Comparison of ENCODE assay signal across 8 cellular contexts in the genomic region with DNA sequence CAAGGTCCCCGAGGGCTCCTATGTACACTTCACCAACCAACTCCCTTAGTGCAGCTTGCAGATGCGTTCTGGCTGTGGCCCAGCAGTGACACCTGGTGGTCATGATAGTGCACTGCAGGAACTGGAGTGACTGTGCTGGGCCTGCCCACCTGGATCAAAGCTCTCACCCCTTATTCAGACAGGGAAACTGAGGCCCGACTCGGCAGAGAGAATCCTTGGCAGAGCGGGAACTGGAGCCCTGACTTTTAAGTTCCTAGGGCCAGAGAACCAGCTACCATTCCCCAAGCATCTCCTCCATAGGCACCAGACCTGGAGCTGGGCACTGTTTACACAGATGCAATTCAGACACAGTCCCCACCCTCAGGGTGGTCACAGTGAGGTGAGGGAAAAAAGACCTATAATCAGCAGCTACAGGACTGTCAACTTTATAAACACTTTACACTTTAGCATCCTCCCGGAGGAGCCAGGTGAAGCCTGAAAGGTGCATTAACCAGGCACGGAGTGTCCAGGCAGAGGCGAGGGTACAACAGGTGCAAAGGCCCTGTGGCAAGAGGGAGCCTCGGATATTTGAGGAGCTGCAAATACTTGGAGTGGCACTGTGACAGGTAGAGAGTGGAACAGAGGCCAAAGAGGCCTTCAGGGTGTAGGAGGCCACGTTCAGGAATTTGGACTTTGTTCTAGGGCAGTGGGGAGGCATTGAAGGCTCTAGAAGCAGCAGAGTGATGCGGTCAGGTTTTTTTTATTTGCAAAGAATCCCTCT. TPM values are rescaled to one million over a fixed set of nuclear protein-coding genes. Genes with fewer than 3 reads are reported as not detected.
DNase-seq lines count a peak whose midpoint lies in the region; ATAC-seq and TF ChIP-seq lines count a peak whose summit lies in the region.

No MANE protein-coding gene starts in this region.

- peak; percentile 97 for TF ChIP-seq CTCF in GM20000 (IDR thresholded peaks at IDR 0.05; ENCODE audit: extremely low read depth, missing control alignments)

- ATAC-seq in left lobe of liver (peak; percentile 99), GM21576 (IDR thresholded peaks at IDR 0.05; ENCODE audit: unreplicated experiment) (no peak)

- DNase-seq in AG08396 (ENCODE audit: low spot score) (peak; percentile 82), GM20000 (ENCODE audit: low spot score) (peak; percentile 85), NCI-H1694 (lab: John Stamatoyannopoulos, UW) (peak; percentile 50), left lobe of liver (ENCODE audit: low spot score) (peak; percentile 76)
- DNase-seq in activated CD4-positive, CD25-positive, alpha-beta regulatory T cell treated with anti-CD3 and anti-CD28 coated beads, Interleukin-2, amount 50 U/mL, for 16 hours (ENCODE audit: low read depth, low spot score), result peak; percentile 41
- DNase-seq in central memory CD4-positive, alpha-beta T cell, result peak; percentile 48
- DNase-seq in stimulated activated CD4-positive, alpha-beta T cell treated with anti-CD3 and anti-CD28 coated beads, TNF-alpha, amount 100 ng/mL, for 24 hours (ENCODE audit: low read depth in 3 of 3), result peak; percentile 45 to 65 (median 52)

RNA-seq across cellular contexts. Expression of a gene that starts 22.0 kb away (rescaled TPM):
- total RNA-seq in left lobe of liver, result 18.9 TPM

RNA-seq across cellular contexts. Expression of a gene that starts 22.3 kb away (rescaled TPM):
- total RNA-seq in left lobe of liver, result 93.3 TPM

RNA-seq across cellular contexts. Expression of a gene that starts 40.1 kb away (rescaled TPM):
- 1.3 TPM for total RNA-seq in left lobe of liver
